2 cellular contexts compared by ENCODE assay signal in the genomic region with DNA sequence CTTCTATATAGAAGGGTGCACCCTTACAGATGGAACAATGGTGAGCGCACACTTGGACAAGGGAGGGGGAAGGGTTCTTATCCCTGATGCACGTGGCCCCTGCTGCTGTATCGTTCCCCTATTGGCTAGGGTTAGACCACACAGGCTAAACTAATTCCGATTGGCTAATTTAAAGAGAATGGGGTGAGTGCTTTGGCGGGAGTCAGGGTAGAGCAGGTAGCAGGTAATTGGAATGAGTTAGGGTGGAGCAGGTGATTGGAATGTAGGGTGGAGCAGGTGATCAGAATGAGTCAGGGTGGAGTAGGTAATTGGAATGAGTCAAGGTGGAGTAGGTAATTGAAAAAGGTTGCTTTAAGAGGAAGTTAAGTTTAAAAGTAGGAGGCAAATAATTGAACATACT.
TF ChIP-seq lines count a peak whose summit lies in the region.

No MANE protein-coding gene starts in this region.

TF ChIP-seq in HCT116, 20 proteins besides CTCF, POLR2A, EP300 and RAD21 (continued from another document):
- TF ChIP-seq, protein P1, sequence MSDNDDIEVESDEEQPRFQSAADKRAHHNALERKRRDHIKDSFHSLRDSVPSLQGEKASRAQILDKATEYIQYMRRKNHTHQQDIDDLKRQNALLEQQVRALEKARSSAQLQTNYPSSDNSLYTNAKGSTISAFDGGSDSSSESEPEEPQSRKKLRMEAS (IDR thresholded peaks at IDR 0.05), result peak; percentile 49; the same call in 1 of the 2 replicates
- TF ChIP-seq JUND (IDR thresholded peaks at IDR 0.05), result peak; percentile 51
- peak; percentile 71; the same call in 1 of the 2 replicates for TF ChIP-seq CBX3 (IDR thresholded peaks at IDR 0.05; ENCODE audit: low read depth)

TF ChIP-seq in WTC11, 78 proteins besides CTCF, POLR2A, EP300 and RAD21 (continued from another document):
- TF ChIP-seq MYBL2 (CRISPR knock-in tag; IDR thresholded peaks at IDR 0.05), result peak; percentile 57; the same call in 1 of the 2 replicates
